In genomic region chr4:173526034-173526482, GRCh38 we compare ENCODE assay signal across 13 cellular contexts. TPM values are rescaled to one million over a fixed set of nuclear protein-coding genes. Genes with fewer than 3 reads are reported as not detected.
DNase-seq lines count a peak whose midpoint lies in the region; ATAC-seq and TF ChIP-seq lines count a peak whose summit lies in the region.
"Had no signal": no experiment of that assay in that cellular context is flagged by ENCODE, and none has a peak within 500 bp of the region (broad histone marks: within the 10 kb centered on the region; RNA-seq: fewer than 3 reads in every experiment).

No MANE protein-coding gene starts in this region.

- TF ChIP-seq CTCF in heart left ventricle (IDR thresholded peaks at IDR 0.05) (no peak), cardiac fibroblast (IDR thresholded peaks at IDR 0.05; ENCODE audit: low read depth, low read length) (no peak), uterus (IDR thresholded peaks at IDR 0.05) (no peak)

- intact Hi-C loops in heart left ventricle (cut with DNase I) (loop anchor here in 1 of 10 donors (5.0 kb wide), 1 partner anchor 221 kb away; no protein-coding TSS in a partner anchor), Right ventricle myocardium superior (cut with DNase I) (no loop called here), uterus (cut with DNase I; ENCODE audit: low total_unique reads) (no loop called here)

- H3K4me3 ChIP-seq in heart left ventricle: peak overlapping the region; percentile 54 to 95 (median 82)
- H3K4me3 ChIP-seq in cardiac fibroblast (replicated peaks in 1 of 2; ENCODE audit: low read depth in 2 of 2, low read length in 2 of 2): peak overlapping the region; percentile 39 to 81
- H3K4me3 ChIP-seq in muscle layer of duodenum (ENCODE audit: low read depth in 1 of 2, low read length in 2 of 2): peak overlapping the region; percentile 84 to 93
- peak overlapping the region; percentile 81 to 87 for H3K4me3 ChIP-seq in uterus

- ATAC-seq in heart left ventricle (no peak), Right ventricle myocardium superior (ENCODE audit: poor library complexity) (no peak), HG03342 (IDR thresholded peaks at IDR 0.05; ENCODE audit: unreplicated experiment) (no peak)

- H3K27ac ChIP-seq in heart left ventricle: peak overlapping the region; percentile 83 to 99 (median 95)
- H3K27ac ChIP-seq in muscle layer of duodenum (ENCODE audit: low read length): peak overlapping the region; percentile 91
- peak overlapping the region; percentile 98 to 99 for H3K27ac ChIP-seq in uterus
- H3K27ac ChIP-seq: C4-2B had no signal

- H3K4me1 ChIP-seq in heart left ventricle (peaks cover 0 to 36% (median 10%) of the 10 kb centered on the region in 12 donors), muscle layer of duodenum (ENCODE audit: control insufficient read depth in 1 of 2, insufficient read depth in 2 of 2, low read length in 2 of 2) (peaks cover 0 to 10% of the 10 kb centered on the region in 2 donors), uterus (no peaks in the 10 kb centered on the region)

- H3K36me3 ChIP-seq in heart left ventricle (peaks cover 0 to 7% (median 0%) of the 10 kb centered on the region in 9 donors), muscle layer of duodenum (ENCODE audit: control insufficient read depth in 1 of 2, insufficient read depth in 2 of 2, low read length in 2 of 2) (no peaks in the 10 kb centered on the region), uterus (no peaks in the 10 kb centered on the region)

- H3K9me3 ChIP-seq in heart left ventricle (no peaks in the 10 kb centered on the region), muscle layer of duodenum (ENCODE audit: control insufficient read depth in 1 of 2, low read length in 2 of 2) (no peaks in the 10 kb centered on the region), uterus (no peaks in the 10 kb centered on the region)

- no peak for TF ChIP-seq POLR2A in heart left ventricle (IDR thresholded peaks at IDR 0.05)
- TF ChIP-seq POLR2A in uterus (IDR thresholded peaks at IDR 0.05): no peak

- DNase-seq in heart left ventricle (no peak), Right ventricle myocardium superior (no peak), cardiac fibroblast (ENCODE audit: low read depth in 2 of 2) (peak; percentile 48 to 57), uterus (no peak), SKM-1 (lab: John Stamatoyannopoulos, UW; ENCODE audit: unreplicated experiment) (no peak)
- no peak for DNase-seq in central memory CD4-positive, alpha-beta T cell
- DNase-seq: stimulated activated CD8-positive, alpha-beta memory T cell treated with anti-CD3 and anti-CD28 coated beads, Interleukin-4, amount 100 ng/mL, for 48 hours had no signal

- 31 to 44% (median 35%) methylated on average over 10 of the region's 10 CpGs for WGBS in heart left ventricle, 4 donors

- peaks cover 0 to 98% (median 9%) of the 10 kb centered on the region in 9 donors for H3K27me3 ChIP-seq in heart left ventricle
- H3K27me3 ChIP-seq in muscle layer of duodenum (ENCODE audit: low read depth, low read length): peaks cover 73% of the 10 kb centered on the region
- H3K27me3 ChIP-seq in uterus: no peaks in the 10 kb centered on the region

RNA-seq across cellular contexts. Expression of gene HAND2, which starts 4.0 kb away (rescaled TPM):
- total RNA-seq in heart left ventricle (100 to 1,000 TPM in 8 of 9 donors, 10 to 100 TPM in 1; 89.3 to 188 (median 129) TPM), Right ventricle myocardium superior (142 TPM), uterus (10 to 100 TPM; 20.3 to 77.6 (median 23.7) TPM)
- polyA plus RNA-seq in heart left ventricle: 100 to 1,000 TPM in 1 of 2 donors, 10 to 100 TPM in 1; 72.8 to 105 TPM
- total RNA-seq: endothelial cell of umbilical vein; OCI-LY7; T-helper 2 cell treated with Interferon-gamma antibody and Interleukin-4, amounts not matched to agents 100 ng/mL and 5 ng/mL, for 36 hours had no signal
- polyA plus RNA-seq: endothelial cell of umbilical vein had no signal

Comparison
In these comparisons a context has a peak if more than half of its experiments do, and no peak if none do; other contexts are left out.
1. DNase-seq: peak in cardiac fibroblast (2 of 2); none in heart left ventricle (0 of 5), Right ventricle myocardium superior (single experiment), uterus (0 of 2), SKM-1 (single experiment) and central memory CD4-positive, alpha-beta T cell (single experiment).
2. Peak in every context shown above with its lines, with median percentiles within 50 percentile points of each other: H3K27ac ChIP-seq and H3K4me3 ChIP-seq.